In genomic region chr4:891747-892146, GRCh38 we compare ENCODE assay signal across 8 cellular contexts. TPM values are rescaled to one million over a fixed set of nuclear protein-coding genes. Genes with fewer than 3 reads are reported as not detected.
DNase-seq lines count a peak whose midpoint lies in the region; ATAC-seq, FAIRE-seq and TF ChIP-seq lines count a peak whose summit lies in the region.

No MANE protein-coding gene starts in this region.

- no peak overlapping the region for H3K4me3 Mint-ChIP-seq in WTC11

- H3K9me2 ChIP-seq in hepatocyte (replicated peaks; ENCODE audit: insufficient read depth), result no peaks in the 10 kb centered on the region

- TF ChIP-seq CTCF in WTC11 (IDR thresholded peaks at IDR 0.05) (no peak; the same call in 1 of the 2 replicates), HepG2 (CRISPR knock-in tag; IDR thresholded peaks at IDR 0.05) (peak; percentile 67), hepatocyte (IDR thresholded peaks at IDR 0.05; ENCODE audit: poor library complexity) (no peak)

- CTCF ChIA-PET in HEK293T (lab: Yijun Ruan, JAX) (interaction anchor here (1.7 kb wide), 1 partner anchor 150 kb away, joined by 5 read pairs; no protein-coding TSS in a partner anchor), WTC11 (lab: Charles Lee) (interaction anchor here (0.6 to 2.7 kb wide), 16 partner anchors 9 to 208 kb away, joined by 3 to 11 read pairs (median 4); partner anchors contain the start of genes GAK and TMEM175), HepG2 (lab: Yijun Ruan, JAX; ENCODE audit: low intra/inter-chr PET ratio, low total read pairs) (interaction anchor here (1.2 kb wide), 1 partner anchor 78 kb away, joined by 3 read pairs; no protein-coding TSS in a partner anchor)

- H3K36me3 Mint-ChIP-seq in WTC11, result peaks cover 15% of the 10 kb centered on the region

- H3K36me3 ChIP-seq in HepG2 (replicated peaks in 1 of 2; ENCODE audit: control insufficient read depth in 1 of 2, insufficient read depth in 2 of 2, low read length in 2 of 2) (peaks cover 14 to 29% of the 10 kb centered on the region in 2 experiments; a peak in 4 of 5 replicates), hepatocyte (replicated peaks; ENCODE audit: insufficient read depth, low read depth) (no peaks in the 10 kb centered on the region)

- peak; percentile 47; the same call in 1 of the 2 replicates for TF ChIP-seq RAD21 in HepG2 (CRISPR knock-in tag; IDR thresholded peaks at IDR 0.05)

- H3K79me2 ChIP-seq in HepG2 (ENCODE audit: insufficient read depth, low read length) (no peaks in the 10 kb centered on the region), hepatocyte (no peaks in the 10 kb centered on the region)

- H3K4me1 ChIP-seq in HepG2 (ENCODE audit: insufficient read depth, low read length), result no peaks in the 10 kb centered on the region
- no peaks in the 10 kb centered on the region for H3K4me1 ChIP-seq in hepatocyte (ENCODE audit: insufficient read depth)

- no peak for TF ChIP-seq EP300 in HepG2 (IDR thresholded peaks at IDR 0.05; ENCODE audit: low read depth in 2 of 2, low read length in 2 of 2)
- no peak for TF ChIP-seq EP300 in HepG2 (CRISPR knock-in tag; IDR thresholded peaks at IDR 0.05; ENCODE audit: borderline replicate concordance)

- ATAC-seq in WTC11 (peak; percentile 80), HepG2 (peak; percentile 58)

- no peaks in the 10 kb centered on the region for H3K27me3 Mint-ChIP-seq in WTC11 (ENCODE audit: low read depth)

- no peak overlapping the region for H3K4me2 ChIP-seq in HepG2 (ENCODE audit: low read depth, low read length)
- no peak overlapping the region for H3K4me2 ChIP-seq in hepatocyte

- no peaks in the 10 kb centered on the region for H4K20me1 ChIP-seq in HepG2 (ENCODE audit: insufficient read depth, low read length)
- no peaks in the 10 kb centered on the region for H4K20me1 ChIP-seq in hepatocyte (ENCODE audit: insufficient read depth, poor library complexity, severe bottlenecking)

- no peak for FAIRE-seq in HepG2 (lab: Jason Lieb, UNC)

- no peaks in the 10 kb centered on the region for H3K4me1 Mint-ChIP-seq in WTC11

- TF ChIP-seq POLR2A in HepG2 (IDR thresholded peaks at IDR 0.05; ENCODE audit: insufficient read depth in 1 of 2, low read depth in 2 of 2, low read length in 2 of 2), result no peak

- no peak overlapping the region for H2AFZ ChIP-seq in HepG2 (ENCODE audit: low read length)
- H2AFZ ChIP-seq in hepatocyte, result no peak overlapping the region

- DNase-seq in EH (ENCODE audit: low read depth) (peak; percentile 10), HEK293T (ENCODE audit: extremely low spot score) (peak; percentile 21), WTC11 (ENCODE audit: low spot score) (peak; percentile 74), HepG2 (ENCODE audit: low spot score) (peak; percentile 10), HCEC 1CT (no peak), hepatocyte (ENCODE audit: low spot score) (no peak), GF-D8 (lab: John Stamatoyannopoulos, UW) (no peak), NCI-H1930 (lab: John Stamatoyannopoulos, UW) (no peak)

- intact Hi-C loops in HepG2 (cut with micrococcal nuclease; ENCODE audit: unreplicated experiment), result loop anchor here (5.0 kb wide), 1 partner anchor 79 kb away; no protein-coding TSS in a partner anchor

- H3K27ac Mint-ChIP-seq in WTC11, result no peak overlapping the region

- 100% methylated on average over 8 of the region's 10 CpGs for WGBS in HepG2 (ENCODE audit: low lambda C conversion rate)
- 90% methylated on average over 10 of the region's 10 CpGs for WGBS in hepatocyte (ENCODE audit: low lambda C conversion rate, missing lambda C conversion rate)

- H3K9me3 ChIP-seq in HepG2 (ENCODE audit: low read length) (no peaks in the 10 kb centered on the region), hepatocyte (ENCODE audit: low read depth) (no peaks in the 10 kb centered on the region)

- no TSS peak for BruUV-seq in HepG2 (replicated peaks; lab: Mats Ljungman, UMichigan)

- H3K27ac ChIP-seq in HepG2 (ENCODE audit: extremely low read length, insufficient read depth, low read length) (no peak overlapping the region), hepatocyte (no peak overlapping the region)

- no peak overlapping the region for H3K4me3 ChIP-seq in HepG2 (replicated peaks in 1 of 3; ENCODE audit: insufficient read depth in 1 of 3, low read depth in 2 of 3, low read length in 3 of 3)
- no peak overlapping the region for H3K4me3 ChIP-seq in hepatocyte

- no peaks in the 10 kb centered on the region for H3K27me3 ChIP-seq in HepG2 (ENCODE audit: control insufficient read depth in 1 of 2, insufficient read depth in 2 of 2, low read length in 2 of 2)
- H3K27me3 ChIP-seq in hepatocyte, result no peaks in the 10 kb centered on the region

- in situ Hi-C loops in HepG2 (cut with HindIII; ENCODE audit: extremely low pct_ligation_motif_present, low pct_unique_long_range_greater_than_20kb), result no loop called here

- H3K9me3 Mint-ChIP-seq in WTC11, result peaks cover 11% of the 10 kb centered on the region

- H3K9ac ChIP-seq in HepG2 (ENCODE audit: insufficient read depth, low read depth, low read length), result no peak overlapping the region

- POLR2A ChIA-PET in HEK293T (lab: Yijun Ruan, JAX), result no interaction called here
- POLR2A ChIA-PET in WTC11 (lab: Charles Lee), result no interaction called here
- POLR2A ChIA-PET in HepG2 (lab: Yijun Ruan, JAX), result no interaction called here

TF ChIP-seq in HEK293T, 16 proteins besides CTCF, POLR2A, EP300 and RAD21:
- TF ChIP-seq L3MBTL2 (conservative IDR thresholded peaks at IDR 0.05), result no peak

TF ChIP-seq in WTC11, 78 proteins besides CTCF, POLR2A, EP300 and RAD21 (continues in another document):
- TF ChIP-seq FOXK1 (CRISPR knock-in tag; IDR thresholded peaks at IDR 0.05) (no peak), NFE2L1 (CRISPR knock-in tag; IDR thresholded peaks at IDR 0.05) (no peak), KAT7 (CRISPR knock-in tag; IDR thresholded peaks at IDR 0.05; ENCODE audit: borderline replicate concordance) (no peak)

RNA-seq across cellular contexts. Expression of gene GAK, which starts 40.4 kb away (rescaled TPM):
- total RNA-seq in WTC11 (2021) (108 to 121 TPM (median 108 TPM) in 3 replicates), HepG2 (2016; rRNA removed; fragmentation: Illumina TruSeq; extraction: Trizol) (28.0 and 44.3 TPM in 2 replicates), hepatocyte (56.3 and 87.1 TPM in 2 replicates)
- total RNA-seq in HepG2 (2016; cell fraction: cytosol; rRNA removed; fragmentation: Illumina TruSeq; extraction: Trizol; ENCODE audit: low read depth), result 9.9 and 11.6 TPM in 2 replicates
- 24.5 and 43.0 TPM in 2 replicates for total RNA-seq in HepG2 (2016; cell fraction: insoluble cytoplasmic fraction; rRNA removed; fragmentation: Illumina TruSeq; extraction: Trizol)
- total RNA-seq in HepG2 (2016; cell fraction: membrane; rRNA removed; fragmentation: Illumina TruSeq; extraction: Trizol), result 17.1 and 19.6 TPM in 2 replicates
- 31.0 and 34.6 TPM in 2 replicates for total RNA-seq in HepG2 (2016; cell fraction: nucleus; rRNA removed; fragmentation: Illumina TruSeq; extraction: Trizol)
- polyA plus RNA-seq in HepG2 (2011; rRNA removed) (17.5 and 22.2 TPM in 2 replicates), hepatocyte (84.9 and 88.4 TPM in 2 replicates)
- 10.0 and 13.8 TPM in 2 replicates for polyA plus RNA-seq in HepG2 (2011; cell fraction: cytosol; rRNA removed)
- polyA plus RNA-seq in HepG2 (2011; cell fraction: nucleus; rRNA removed), result 116 and 155 TPM in 2 replicates
- polyA plus RNA-seq in HepG2 (2012), result 26.0 and 32.2 TPM in 2 replicates
- 5.1 and 5.7 TPM in 2 replicates for polyA plus RNA-seq in HepG2 (2016; cell fraction: cytosol; fragmentation: Illumina TruSeq; extraction: Trizol; ENCODE audit: low read depth)
- 23.9 and 29.6 TPM in 2 replicates for polyA plus RNA-seq in HepG2 (2016; cell fraction: insoluble cytoplasmic fraction; fragmentation: Illumina TruSeq; extraction: Trizol; ENCODE audit: low read depth)
- polyA plus RNA-seq in HepG2 (2016; cell fraction: membrane; fragmentation: Illumina TruSeq; extraction: Trizol; ENCODE audit: low read depth), result 12.2 TPM in 2 replicates
- polyA plus RNA-seq in HepG2 (2016; cell fraction: nucleus; fragmentation: Illumina TruSeq; extraction: Trizol; ENCODE audit: insufficient read depth, low read depth), result 90.4 and 98.9 TPM in 2 replicates
- 24.0 and 27.1 TPM in 2 replicates for polyA minus RNA-seq in HepG2 (2011; rRNA and poly(A)+ RNA removed; ENCODE audit: low replicate concordance)
- 17.5 and 19.4 TPM in 2 replicates for polyA minus RNA-seq in HepG2 (2011; cell fraction: cytosol; rRNA and poly(A)+ RNA removed)
- polyA minus RNA-seq in HepG2 (2011; cell fraction: nucleus; rRNA and poly(A)+ RNA removed), result 30.3 and 44.2 TPM in 2 replicates

RNA-seq across cellular contexts. Expression of gene TMEM175, which starts 40.5 kb away (rescaled TPM):
- total RNA-seq in WTC11 (2021), result 6.4 to 10.6 TPM (median 9.2 TPM) in 3 replicates
- total RNA-seq in HepG2 (2016; rRNA removed; fragmentation: Illumina TruSeq; extraction: Trizol), result 1.6 and 5.1 TPM in 2 replicates
- total RNA-seq in HepG2 (2016; cell fraction: cytosol; rRNA removed; fragmentation: Illumina TruSeq; extraction: Trizol; ENCODE audit: low read depth), result 1.9 and 3.4 TPM in 2 replicates
- total RNA-seq in HepG2 (2016; cell fraction: insoluble cytoplasmic fraction; rRNA removed; fragmentation: Illumina TruSeq; extraction: Trizol), result 1.1 and 3.6 TPM in 2 replicates
- 2.0 and 2.5 TPM in 2 replicates for total RNA-seq in HepG2 (2016; cell fraction: membrane; rRNA removed; fragmentation: Illumina TruSeq; extraction: Trizol)
- 5.8 and 6.7 TPM in 2 replicates for total RNA-seq in HepG2 (2016; cell fraction: nucleus; rRNA removed; fragmentation: Illumina TruSeq; extraction: Trizol)
- polyA plus RNA-seq in HepG2 (2011; rRNA removed), result 9.9 and 20.1 TPM in 2 replicates
- 6.1 TPM in 2 replicates for polyA plus RNA-seq in HepG2 (2011; cell fraction: cytosol; rRNA removed)
- 134 and 138 TPM in 2 replicates for polyA plus RNA-seq in HepG2 (2011; cell fraction: nucleus; rRNA removed)
- polyA plus RNA-seq in HepG2 (2012), result 7.2 and 10.7 TPM in 2 replicates
- polyA plus RNA-seq in HepG2 (2016; cell fraction: cytosol; fragmentation: Illumina TruSeq; extraction: Trizol; ENCODE audit: low read depth), result 1.4 and 3.1 TPM in 2 replicates
- 1.9 and 2.6 TPM in 2 replicates for polyA plus RNA-seq in HepG2 (2016; cell fraction: insoluble cytoplasmic fraction; fragmentation: Illumina TruSeq; extraction: Trizol; ENCODE audit: low read depth)
- polyA plus RNA-seq in HepG2 (2016; cell fraction: membrane; fragmentation: Illumina TruSeq; extraction: Trizol; ENCODE audit: low read depth), result 1.9 and 2.2 TPM in 2 replicates
- 19.6 and 19.8 TPM in 2 replicates for polyA plus RNA-seq in HepG2 (2016; cell fraction: nucleus; fragmentation: Illumina TruSeq; extraction: Trizol; ENCODE audit: insufficient read depth, low read depth)
- 15.5 and 17.1 TPM in 2 replicates for polyA minus RNA-seq in HepG2 (2011; rRNA and poly(A)+ RNA removed; ENCODE audit: low replicate concordance)
- 5.5 and 6.9 TPM in 2 replicates for polyA minus RNA-seq in HepG2 (2011; cell fraction: cytosol; rRNA and poly(A)+ RNA removed)
- 8.6 and 9.7 TPM in 2 replicates for polyA minus RNA-seq in HepG2 (2011; cell fraction: nucleus; rRNA and poly(A)+ RNA removed)
- total RNA-seq in hepatocyte, result 14.8 and 15.5 TPM in 2 replicates
- 31.4 and 49.7 TPM in 2 replicates for polyA plus RNA-seq in hepatocyte

Comparison
In these comparisons a context has a peak if more than half of its experiments do, and no peak if none do; other contexts are left out.
1. DNase-seq: peak in EH (single experiment), HEK293T (single experiment), WTC11 (single experiment) and HepG2 (single experiment); none in HCEC 1CT (single experiment), hepatocyte (single experiment), GF-D8 (single experiment) and NCI-H1930 (0 of 2).